2 cellular contexts compared by ENCODE assay signal in genomic region chr1:41363632-41364320, GRCh38.
TF ChIP-seq lines count a peak whose summit lies in the region.

No MANE protein-coding gene starts in this region.

TF ChIP-seq in GM23338, 12 proteins besides CTCF, POLR2A, EP300 and RAD21:
- TF ChIP-seq STAT1 (IDR thresholded peaks at IDR 0.05; ENCODE audit: unreplicated experiment) (no peak), REST (IDR thresholded peaks at IDR 0.05; ENCODE audit: unreplicated experiment) (no peak), ZNF331 (CRISPR knock-in tag; IDR thresholded peaks at IDR 0.05; ENCODE audit: low read depth) (no peak), EZH2 (IDR thresholded peaks at IDR 0.05; ENCODE audit: low read depth, unreplicated experiment) (peak; percentile 11), CREB1 (CRISPR knock-in tag; IDR thresholded peaks at IDR 0.05; ENCODE audit: low read depth) (no peak)

TF ChIP-seq in H1, 55 proteins besides CTCF, POLR2A, EP300 and RAD21:
- TF ChIP-seq MAFK (IDR thresholded peaks at IDR 0.05; ENCODE audit: low read depth, low read length) (no peak), PHF8 (conservative IDR thresholded peaks at IDR 0.05; ENCODE audit: low read depth, low read length) (no peak), NRF1 (IDR thresholded peaks at IDR 0.05; ENCODE audit: low read depth, low read length) (no peak), JUN (IDR thresholded peaks at IDR 0.05; ENCODE audit: low read depth, low read length) (no peak), TEAD4 (IDR thresholded peaks at IDR 0.05; ENCODE audit: low read depth, low read length) (no peak), SP2 (IDR thresholded peaks at IDR 0.05; ENCODE audit: low read length) (no peak), SIRT6 (IDR thresholded peaks at IDR 0.05; ENCODE audit: low read length) (no peak), BACH1 (IDR thresholded peaks at IDR 0.05; ENCODE audit: low read length) (no peak), E2F6 (IDR thresholded peaks at IDR 0.05) (no peak), CEBPB (IDR thresholded peaks at IDR 0.05; ENCODE audit: low read depth, low read length) (no peak), GTF2F1 (IDR thresholded peaks at IDR 0.05; ENCODE audit: borderline replicate concordance, low read depth, low read length) (no peak), TBP (IDR thresholded peaks at IDR 0.05; ENCODE audit: low read depth, low read length) (no peak), CBX5 (IDR thresholded peaks at IDR 0.05; ENCODE audit: low read depth, low read length) (no peak), HDAC2 (IDR thresholded peaks at IDR 0.05; ENCODE audit: borderline replicate concordance in 1 of 2, low read depth in 2 of 2, low read length in 2 of 2) (no peak), TAF7 (optimal IDR thresholded peaks at IDR 0.05; ENCODE audit: borderline replicate concordance, low read depth, low read length) (no peak), CTBP2 (IDR thresholded peaks at IDR 0.05; ENCODE audit: borderline replicate concordance, insufficient read depth, insufficient read length, low read length) (no peak), SAP30 (IDR thresholded peaks at IDR 0.05; ENCODE audit: insufficient read depth, insufficient replicate concordance, low read length) (no peak), YY1 (IDR thresholded peaks at IDR 0.05; ENCODE audit: low read depth, low read length) (no peak)
- TF ChIP-seq, protein P1, sequence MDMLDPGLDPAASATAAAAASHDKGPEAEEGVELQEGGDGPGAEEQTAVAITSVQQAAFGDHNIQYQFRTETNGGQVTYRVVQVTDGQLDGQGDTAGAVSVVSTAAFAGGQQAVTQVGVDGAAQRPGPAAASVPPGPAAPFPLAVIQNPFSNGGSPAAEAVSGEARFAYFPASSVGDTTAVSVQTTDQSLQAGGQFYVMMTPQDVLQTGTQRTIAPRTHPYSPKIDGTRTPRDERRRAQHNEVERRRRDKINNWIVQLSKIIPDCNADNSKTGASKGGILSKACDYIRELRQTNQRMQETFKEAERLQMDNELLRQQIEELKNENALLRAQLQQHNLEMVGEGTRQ (IDR thresholded peaks at IDR 0.05; ENCODE audit: low read length) = no peak
TF ChIP-seq in H1: peak in this region for 0.
